8 cellular contexts compared by ENCODE assay signal in the genomic region with DNA sequence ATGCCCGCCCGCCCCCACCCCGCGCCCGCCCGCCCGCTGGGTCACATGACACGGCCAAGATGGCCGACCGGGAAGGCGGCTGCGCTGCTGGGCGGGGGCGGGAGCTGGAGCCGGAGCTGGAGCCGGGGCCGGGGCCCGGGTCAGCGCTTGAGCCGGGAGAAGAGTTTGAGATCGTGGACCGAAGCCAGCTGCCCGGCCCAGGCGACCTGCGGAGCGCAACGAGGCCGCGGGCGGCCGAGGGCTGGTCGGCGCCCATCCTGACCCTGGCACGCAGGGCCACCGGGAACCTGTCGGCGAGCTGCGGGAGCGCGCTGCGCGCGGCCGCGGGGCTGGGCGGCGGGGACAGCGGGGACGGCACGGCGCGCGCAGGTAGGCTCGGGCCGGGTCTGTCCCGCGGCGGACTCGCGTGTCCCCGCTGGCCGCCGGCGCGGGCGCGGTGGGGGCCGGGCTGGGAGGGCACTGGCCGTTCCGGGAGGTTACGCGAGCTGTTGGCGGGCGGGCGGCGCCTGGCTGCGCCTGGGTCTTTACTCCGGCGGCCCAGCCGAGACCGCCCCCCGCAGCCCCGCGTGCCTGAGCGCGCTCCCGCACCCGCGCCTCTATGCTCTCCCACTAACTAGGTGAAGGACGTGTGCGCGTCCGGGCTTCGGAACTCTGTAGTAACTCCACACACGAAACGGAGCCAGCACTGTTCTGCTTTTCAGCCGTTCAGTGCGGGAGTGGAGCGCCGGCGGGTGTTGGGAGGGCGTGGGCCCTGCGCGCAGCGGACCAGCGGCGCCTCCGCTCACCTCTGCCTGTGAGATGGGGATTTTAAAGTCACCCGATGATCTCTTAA. TPM values are rescaled to one million over a fixed set of nuclear protein-coding genes. Genes with fewer than 3 reads are reported as not detected.
DNase-seq lines count a peak whose midpoint lies in the region; ATAC-seq and TF ChIP-seq lines count a peak whose summit lies in the region.

A gene with protein sequence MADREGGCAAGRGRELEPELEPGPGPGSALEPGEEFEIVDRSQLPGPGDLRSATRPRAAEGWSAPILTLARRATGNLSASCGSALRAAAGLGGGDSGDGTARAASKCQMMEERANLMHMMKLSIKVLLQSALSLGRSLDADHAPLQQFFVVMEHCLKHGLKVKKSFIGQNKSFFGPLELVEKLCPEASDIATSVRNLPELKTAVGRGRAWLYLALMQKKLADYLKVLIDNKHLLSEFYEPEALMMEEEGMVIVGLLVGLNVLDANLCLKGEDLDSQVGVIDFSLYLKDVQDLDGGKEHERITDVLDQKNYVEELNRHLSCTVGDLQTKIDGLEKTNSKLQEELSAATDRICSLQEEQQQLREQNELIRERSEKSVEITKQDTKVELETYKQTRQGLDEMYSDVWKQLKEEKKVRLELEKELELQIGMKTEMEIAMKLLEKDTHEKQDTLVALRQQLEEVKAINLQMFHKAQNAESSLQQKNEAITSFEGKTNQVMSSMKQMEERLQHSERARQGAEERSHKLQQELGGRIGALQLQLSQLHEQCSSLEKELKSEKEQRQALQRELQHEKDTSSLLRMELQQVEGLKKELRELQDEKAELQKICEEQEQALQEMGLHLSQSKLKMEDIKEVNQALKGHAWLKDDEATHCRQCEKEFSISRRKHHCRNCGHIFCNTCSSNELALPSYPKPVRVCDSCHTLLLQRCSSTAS (plus strand): TSS at position 44 of the 832 bp plus-strand sequence. CDS start 16 bp downstream, at position 60.

- peaks cover 46% of the 10 kb centered on the region for H3K79me2 ChIP-seq in OCI-LY3 (ENCODE audit: low read length)

- DNase-seq in CMK (ENCODE audit: low read depth): peak; percentile 35
- peak; percentile 87 for DNase-seq in activated T-cell treated with anti-CD3 and anti-CD28 coated beads for 48 hours (ENCODE audit: low read depth)
- DNase-seq in stimulated activated CD8-positive, alpha-beta memory T cell treated with anti-CD3 and anti-CD28 coated beads, Interleukin-7, amount 100 ng/mL, for 24 hours (ENCODE audit: low read depth): peak; percentile 51

- peak within 1 kb of the TSS; percentile 50 for H2AFZ ChIP-seq in OCI-LY3 (ENCODE audit: low read depth, low read length)

- peak; percentile 79 for ATAC-seq in GM19395 (IDR thresholded peaks at IDR 0.05; ENCODE audit: unreplicated experiment)
- peak; percentile 81 for ATAC-seq in HG03521 (IDR thresholded peaks at IDR 0.05; ENCODE audit: unreplicated experiment)

- peak within 1 kb of the TSS; percentile 82 for H3K9ac ChIP-seq in OCI-LY3 (ENCODE audit: low read length)

- TF ChIP-seq CTCF in OCI-LY3 (IDR thresholded peaks at IDR 0.05; ENCODE audit: low read depth, low read length): no peak

- H3K27ac ChIP-seq in OCI-LY3 (ENCODE audit: low read length) (peak within 1 kb of the TSS; percentile 80), esophagus (ENCODE audit: low read depth in 2 of 2, low read length in 1 of 2) (peak within 1 kb of the TSS; percentile 99), muscle layer of duodenum (ENCODE audit: low read length) (peak within 1 kb of the TSS; percentile 89)

- peaks cover 15% of the 10 kb centered on the region for H3K4me1 ChIP-seq in OCI-LY3 (ENCODE audit: low read length)
- H3K4me1 ChIP-seq in esophagus (ENCODE audit: control insufficient read depth in 2 of 2, insufficient read depth in 2 of 2, low read length in 1 of 2): peaks cover 2 to 9% of the 10 kb centered on the region in 2 donors
- H3K4me1 ChIP-seq in muscle layer of duodenum (ENCODE audit: control insufficient read depth in 1 of 2, insufficient read depth in 2 of 2, low read length in 2 of 2): peaks cover 0 to 23% of the 10 kb centered on the region in 2 donors

- no peaks in the 10 kb centered on the region for H4K20me1 ChIP-seq in OCI-LY3 (ENCODE audit: insufficient read depth, low read length)

- H3K9me3 ChIP-seq in OCI-LY3 (ENCODE audit: insufficient read depth, low read length): no peaks in the 10 kb centered on the region
- H3K9me3 ChIP-seq in esophagus (ENCODE audit: control insufficient read depth in 2 of 2, insufficient read depth in 1 of 2, low read depth in 1 of 2, low read length in 1 of 2): no peaks in the 10 kb centered on the region
- no peaks in the 10 kb centered on the region for H3K9me3 ChIP-seq in muscle layer of duodenum (ENCODE audit: control insufficient read depth in 1 of 2, low read length in 2 of 2)

- H3K36me3 ChIP-seq in OCI-LY3 (replicated peaks; ENCODE audit: low read depth, low read length) (peaks cover 5% of the 10 kb centered on the region), esophagus (ENCODE audit: control insufficient read depth in 2 of 2, insufficient read depth in 2 of 2, low read length in 1 of 2) (no peaks in the 10 kb centered on the region), muscle layer of duodenum (ENCODE audit: control insufficient read depth in 1 of 2, insufficient read depth in 2 of 2, low read length in 2 of 2) (no peaks in the 10 kb centered on the region)

- H3K27me3 ChIP-seq in OCI-LY3 (ENCODE audit: low read depth, low read length) (no peaks in the 10 kb centered on the region), esophagus (ENCODE audit: control insufficient read depth in 1 of 2, insufficient read depth in 2 of 2, low read length in 2 of 2) (no peaks in the 10 kb centered on the region), muscle layer of duodenum (ENCODE audit: low read depth, low read length) (no peaks in the 10 kb centered on the region)

- whole genome bisulfite sequencing in esophagus, 2 donors: 0% methylated on average over 77 to 109 of the region's 109 CpGs

- peak within 1 kb of the TSS; percentile 88 for H3K4me3 ChIP-seq in OCI-LY3 (ENCODE audit: low read length)
- peak within 1 kb of the TSS; percentile 84 to 98 for H3K4me3 ChIP-seq in esophagus (ENCODE audit: low read depth in 1 of 2, low read length in 2 of 2)
- H3K4me3 ChIP-seq in muscle layer of duodenum (ENCODE audit: low read depth in 1 of 2, low read length in 2 of 2): peak within 1 kb of the TSS; percentile 80 to 83

- H3K4me2 ChIP-seq in OCI-LY3 (ENCODE audit: low read length): peak within 1 kb of the TSS; percentile 85

RNA-seq across cellular contexts. Expression of the gene that starts here (rescaled TPM):
- polyA plus RNA-seq in esophagus: 10 to 100 TPM; 30.1 to 31.9 TPM

Comparison
In these comparisons a context has a peak if more than half of its experiments do, and no peak if none do; other contexts are left out.
1. Peak in every context shown above with its lines: DNase-seq, ATAC-seq, H3K4me3 ChIP-seq and H3K27ac ChIP-seq.
2. DNase-seq: peak in every context shown above with its lines; median percentile 87 in activated T-cell treated with anti-CD3 and anti-CD28 coated beads for 48 hours; 51 in stimulated activated CD8-positive, alpha-beta memory T cell treated with anti-CD3 and anti-CD28 coated beads, Interleukin-7, amount 100 ng/mL, for 24 hours; 35 in CMK.